ENCODE assay signal across 23 cellular contexts in genomic region chr1:16115468-16116363, GRCh38. TPM values are rescaled to one million over a fixed set of nuclear protein-coding genes. Genes with fewer than 3 reads are reported as not detected.
DNase-seq lines count a peak whose midpoint lies in the region; ATAC-seq and TF ChIP-seq lines count a peak whose summit lies in the region.
"Had no signal": no experiment of that assay in that cellular context is flagged by ENCODE, and none has a peak within 500 bp of the region (broad histone marks: within the 10 kb centered on the region; RNA-seq: fewer than 3 reads in every experiment).

No MANE protein-coding gene starts in this region.

- CTCF ChIA-PET in activated CD8-positive, alpha-beta T cell treated with anti-CD3 and anti-CD28 coated beads for 36 hours (lab: Charles Lee) = interaction anchor here (1.3 kb wide), 1 partner anchor 37 kb away, joined by 3 read pairs; no protein-coding TSS in a partner anchor

- H3K4me1 ChIP-seq in spleen (peaks cover 0 to 11% (median 5%) of the 10 kb centered on the region in 6 donors), esophagus squamous epithelium (peaks cover 0 to 13% (median 0%) of the 10 kb centered on the region in 3 donors)
- H3K4me1 ChIP-seq: BE2C had no signal

- peaks cover 21% of the 10 kb centered on the region for H3K4me1 Mint-ChIP-seq in chondrocyte (ENCODE audit: low read depth)
- no peaks in the 10 kb centered on the region for H3K4me1 Mint-ChIP-seq in activated CD8-positive, alpha-beta T cell treated with anti-CD3 and anti-CD28 coated beads for 36 hours (ENCODE audit: low read depth)

- 82 to 89% (median 84%) methylated on average over 13 to 22 of the region's 22 CpGs for WGBS in spleen, 5 donors
- 77 to 81% methylated on average over 5 to 13 of the region's 22 CpGs for WGBS in esophagus squamous epithelium, 2 donors

- TF ChIP-seq POLR2A in spleen (IDR thresholded peaks at IDR 0.05) (no peak), esophagus squamous epithelium (IDR thresholded peaks at IDR 0.05) (no peak)

- no peaks in the 10 kb centered on the region for H3K9me3 Mint-ChIP-seq in chondrocyte (ENCODE audit: low read depth)
- H3K9me3 Mint-ChIP-seq in activated CD8-positive, alpha-beta T cell treated with anti-CD3 and anti-CD28 coated beads for 36 hours = no peaks in the 10 kb centered on the region

- POLR2A ChIA-PET in activated CD8-positive, alpha-beta T cell treated with anti-CD3 and anti-CD28 coated beads for 36 hours (lab: Charles Lee) = interaction anchor here (0.6 to 1.5 kb wide), 2 partner anchors 23 to 47 kb away, joined by 3 to 4 read pairs; no protein-coding TSS in a partner anchor

- H3K27ac ChIP-seq in spleen (no peak overlapping the region), esophagus squamous epithelium (no peak overlapping the region)
- H3K27ac ChIP-seq: 22Rv1 had no signal

- H3K27me3 ChIP-seq in spleen (replicated peaks in 1 of 7) = peaks cover 0 to 15% (median 0%) of the 10 kb centered on the region in 7 donors
- H3K27me3 ChIP-seq in esophagus squamous epithelium = peaks cover 0 to 5% (median 0%) of the 10 kb centered on the region in 4 donors
- H3K27me3 ChIP-seq: BE2C had no signal

- H3K9me3 ChIP-seq in spleen = no peaks in the 10 kb centered on the region
- no peaks in the 10 kb centered on the region for H3K9me3 ChIP-seq in esophagus squamous epithelium
- H3K9me3 ChIP-seq: BE2C, Caco-2 had no signal

- H3K4me3 ChIP-seq in spleen = no peak overlapping the region
- H3K4me3 ChIP-seq in esophagus squamous epithelium = no peak overlapping the region

- H3K36me3 Mint-ChIP-seq in chondrocyte (ENCODE audit: low read depth) = no peaks in the 10 kb centered on the region
- H3K36me3 Mint-ChIP-seq in activated CD8-positive, alpha-beta T cell treated with anti-CD3 and anti-CD28 coated beads for 36 hours (ENCODE audit: low read depth) = no peaks in the 10 kb centered on the region

- ATAC-seq in left lobe of liver = peak; percentile 43
- no peak for ATAC-seq in activated CD8-positive, alpha-beta T cell treated with anti-CD3 and anti-CD28 coated beads for 36 hours
- ATAC-seq: naive thymus-derived CD4-positive, alpha-beta T cell had no signal

- H3K27me3 Mint-ChIP-seq in chondrocyte (ENCODE audit: low read depth) = no peaks in the 10 kb centered on the region
- H3K27me3 Mint-ChIP-seq in activated CD8-positive, alpha-beta T cell treated with anti-CD3 and anti-CD28 coated beads for 36 hours = peaks cover 4% of the 10 kb centered on the region

- peak in 2 of 3 experiments; percentile 52 to 75 for DNase-seq in NCI-H1417 (lab: John Stamatoyannopoulos, UW)
- no peak for DNase-seq in NCI-H1417 treated with DMSO at 0.1 percent for 48 hours (lab: John Stamatoyannopoulos, UW)
- DNase-seq in chondrocyte (ENCODE audit: low spot score) = peak; percentile 78
- no peak for DNase-seq in left lobe of liver (ENCODE audit: low spot score)
- peak; percentile 36 for DNase-seq in spleen
- DNase-seq in esophagus squamous epithelium (lab: John Stamatoyannopoulos, UW) = no peak
- no peak for DNase-seq in activated CD8-positive, alpha-beta T cell treated with anti-CD3 and anti-CD28 coated beads for 36 hours
- no peak for DNase-seq in HK-2 (ENCODE audit: unreplicated experiment)
- DNase-seq: activated CD4-positive, alpha-beta T cell treated with anti-CD3 and anti-CD28 coated beads for 48 hours; amniotic stem cell; BE2C; Caco-2; central memory CD4-positive, alpha-beta T cell; effector CD4-positive, alpha-beta T cell; naive thymus-derived CD4-positive, alpha-beta T cell; NCI-H187; NCI-H446; small intestine; stimulated activated CD4-positive, alpha-beta T cell treated with anti-CD3 and anti-CD28 coated beads, Interleukin-4, amount 100 ng/mL, for 4 hours; SW 1271 had no signal

- no peak overlapping the region for H3K27ac Mint-ChIP-seq in chondrocyte (ENCODE audit: unreplicated experiment)
- H3K27ac Mint-ChIP-seq in activated CD8-positive, alpha-beta T cell treated with anti-CD3 and anti-CD28 coated beads for 36 hours = no peak overlapping the region

- TF ChIP-seq CTCF in chondrocyte (IDR thresholded peaks at IDR 0.05) = no peak
- TF ChIP-seq CTCF in spleen (IDR thresholded peaks at IDR 0.05 in 8 of 11, conservative IDR thresholded peaks at IDR 0.05 in 3 of 11) = no peak
- no peak for TF ChIP-seq CTCF in esophagus squamous epithelium (IDR thresholded peaks at IDR 0.05)
- TF ChIP-seq CTCF in activated CD8-positive, alpha-beta T cell treated with anti-CD3 and anti-CD28 coated beads for 36 hours (IDR thresholded peaks at IDR 0.05) = no peak

- no peak overlapping the region for H3K4me3 Mint-ChIP-seq in chondrocyte (ENCODE audit: unreplicated experiment)
- no peak overlapping the region for H3K4me3 Mint-ChIP-seq in activated CD8-positive, alpha-beta T cell treated with anti-CD3 and anti-CD28 coated beads for 36 hours
- H3K4me3 Mint-ChIP-seq: naive thymus-derived CD4-positive, alpha-beta T cell had no signal

- H3K36me3 ChIP-seq in spleen (no peaks in the 10 kb centered on the region), esophagus squamous epithelium (no peaks in the 10 kb centered on the region)
- H3K36me3 ChIP-seq: BE2C had no signal

- intact Hi-C loops in spleen (cut with DNase I; ENCODE audit: low total_unique reads) = no loop called here
- intact Hi-C loops in esophagus squamous epithelium (cut with DNase I) = no loop called here
- intact Hi-C loops in activated CD8-positive, alpha-beta T cell treated with anti-CD3 and anti-CD28 coated beads for 36 hours (cut with micrococcal nuclease) = no loop called here

RNA-seq across cellular contexts. Expression of gene EPHA2, which starts 40.2 kb away (rescaled TPM):
- 38.5 to 47.4 TPM (median 40.0 TPM) in 3 replicates for total RNA-seq in chondrocyte
- 6.5 TPM for total RNA-seq in left lobe of liver
- 10 to 100 TPM; 10.6 to 35.7 (median 17.1) TPM for total RNA-seq in spleen
- polyA plus RNA-seq in spleen = 1 to 10 TPM; 2.0 to 7.4 (median 2.6) TPM
- 100 to 1,000 TPM in 3 of 4 donors, 10 to 100 TPM in 1; 87.5 to 225 (median 137) TPM for total RNA-seq in esophagus squamous epithelium
- total RNA-seq in activated CD8-positive, alpha-beta T cell treated with anti-CD3 and anti-CD28 coated beads for 36 hours = not detected

RNA-seq across cellular contexts. Expression of gene FAM131C, which starts 42.3 kb away (rescaled TPM):
- total RNA-seq in chondrocyte = 0.24 to 0.72 TPM (median 0.70 TPM) in 3 replicates
- total RNA-seq in left lobe of liver = not detected
- under 1 TPM in 1 of 7 donors, not detected in 6; 0.47 TPM for total RNA-seq in spleen
- polyA plus RNA-seq in spleen = under 1 TPM in 1 of 3 donors, not detected in 2; 0.11 TPM
- total RNA-seq in esophagus squamous epithelium = 1 to 10 TPM in 2 of 4 donors, not detected in 2; 1.6 to 4.5 TPM
- total RNA-seq in activated CD8-positive, alpha-beta T cell treated with anti-CD3 and anti-CD28 coated beads for 36 hours = under 1 TPM; 0.70 to 0.87 TPM
- total RNA-seq: lung microvascular endothelial cell, MCF 10A had no signal
- polyA plus RNA-seq: naive thymus-derived CD4-positive, alpha-beta T cell had no signal

Comparison
In these comparisons a context has a peak if more than half of its experiments do, and no peak if none do; other contexts are left out.
1. DNase-seq: peak in NCI-H1417 (2 of 3), chondrocyte (single experiment) and spleen (single experiment); none in NCI-H1417 treated with DMSO at 0.1 percent for 48 hours (single experiment), left lobe of liver (single experiment), esophagus squamous epithelium (single experiment), activated CD8-positive, alpha-beta T cell treated with anti-CD3 and anti-CD28 coated beads for 36 hours (single experiment) and HK-2 (single experiment).